ENCODE assay signal across 13 cellular contexts in the genomic region with DNA sequence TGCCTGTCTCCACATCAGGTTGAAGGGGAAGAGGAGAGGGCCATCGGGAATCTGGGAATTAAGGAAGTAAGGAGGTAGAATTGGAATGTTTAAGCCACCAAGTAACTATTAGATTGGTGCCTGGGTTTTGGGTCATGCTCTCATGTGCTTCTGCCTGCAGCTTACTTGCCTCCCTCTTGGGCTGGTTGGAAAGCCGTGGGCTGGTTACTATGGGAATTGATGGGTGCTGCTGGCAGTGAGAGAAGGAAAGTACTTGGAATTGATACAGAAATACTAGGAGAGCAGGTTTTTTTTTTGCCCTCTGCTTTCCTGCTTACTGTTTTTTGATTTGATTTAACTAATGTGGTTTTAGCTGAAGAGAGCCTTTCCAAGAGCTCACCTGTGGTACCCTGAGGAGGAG.
DNase-seq lines count a peak whose midpoint lies in the region; ATAC-seq, FAIRE-seq and TF ChIP-seq lines count a peak whose summit lies in the region.
"Had no signal": no experiment of that assay in that cellular context is flagged by ENCODE, and none has a peak within 500 bp of the region (broad histone marks: within the 10 kb centered on the region; RNA-seq: fewer than 3 reads in every experiment).

No MANE protein-coding gene starts in this region.

- no peak overlapping the region for H3K4me3 Mint-ChIP-seq in astrocyte (ENCODE audit: unreplicated experiment)
- H3K4me3 Mint-ChIP-seq: T-helper 2 cell treated with Interferon-gamma antibody and Interleukin-4, amounts not matched to agents 5 μg/mL and 100 μg/mL, for 36 hours had no signal

- H3K4me1 ChIP-seq in astrocyte (ENCODE audit: insufficient read depth, low read length) (peaks cover 29% of the 10 kb centered on the region), thoracic aorta (ENCODE audit: control insufficient read depth in 1 of 2, low read depth in 2 of 2) (peaks cover 27 to 39% of the 10 kb centered on the region in 2 donors), BE2C (no peaks in the 10 kb centered on the region), colonic mucosa (no peaks in the 10 kb centered on the region)
- H3K4me1 ChIP-seq: psoas muscle had no signal

- peak; percentile 52 for DNase-seq in MG63
- peak; percentile 74 for DNase-seq in astrocyte (ENCODE audit: low read depth)
- peak; percentile 55 for DNase-seq in inferior parietal cortex (ENCODE audit: extremely low spot score)
- no peak for DNase-seq in thoracic aorta (ENCODE audit: low spot score)
- DNase-seq in BE2C, result no peak
- DNase-seq in colonic mucosa, result no peak
- DNase-seq: activated T-cell treated with anti-CD3 and anti-CD28 coated beads for 4 hours, dermis blood vessel endothelial cell, GF-D8, NCI-H2081 treated with DMSO at 0.1 percent for 48 hours, psoas muscle had no signal

- H3K36me3 ChIP-seq in MG63 (no peaks in the 10 kb centered on the region), astrocyte (ENCODE audit: insufficient read depth, low read length) (no peaks in the 10 kb centered on the region), thoracic aorta (no peaks in the 10 kb centered on the region), BE2C (no peaks in the 10 kb centered on the region), colonic mucosa (no peaks in the 10 kb centered on the region)

- FAIRE-seq in astrocyte (lab: Jason Lieb, UNC), result no peak

- TF ChIP-seq CTCF in astrocyte (IDR thresholded peaks at IDR 0.05; ENCODE audit: insufficient read depth, low read depth, low read length) (no peak), thoracic aorta (IDR thresholded peaks at IDR 0.05) (no peak), BE2C (IDR thresholded peaks at IDR 0.05; ENCODE audit: low read depth, low read length) (no peak), colonic mucosa (IDR thresholded peaks at IDR 0.05) (no peak)

- H2AFZ ChIP-seq in astrocyte (ENCODE audit: low read depth, low read length), result no peak overlapping the region

- H3K27ac ChIP-seq in astrocyte (ENCODE audit: low read depth, low read length) (peak overlapping the region; percentile 73), thoracic aorta (peak overlapping the region; percentile 48 to 61), colonic mucosa (no peak overlapping the region)
- H3K27ac ChIP-seq: psoas muscle had no signal

- H3K9me3 ChIP-seq in MG63 (no peaks in the 10 kb centered on the region), astrocyte (ENCODE audit: insufficient read depth, low read depth, low read length) (no peaks in the 10 kb centered on the region), thoracic aorta (no peaks in the 10 kb centered on the region), BE2C (no peaks in the 10 kb centered on the region), colonic mucosa (no peaks in the 10 kb centered on the region)
- H3K9me3 ChIP-seq: psoas muscle had no signal

- H3K79me2 ChIP-seq in astrocyte (ENCODE audit: insufficient read depth, low read length), result peaks cover 42% of the 10 kb centered on the region

- intact Hi-C loops in colonic mucosa (cut with DNase I), result no loop called here

- peak overlapping the region; percentile 75 for H3K4me2 ChIP-seq in astrocyte (ENCODE audit: low read length)

- H3K27me3 Mint-ChIP-seq in astrocyte (ENCODE audit: low read depth, unreplicated experiment), result no peaks in the 10 kb centered on the region

- H3K27me3 ChIP-seq in MG63 (no peaks in the 10 kb centered on the region), astrocyte (ENCODE audit: insufficient read depth, low read length) (no peaks in the 10 kb centered on the region), thoracic aorta (replicated peaks; ENCODE audit: insufficient read depth) (no peaks in the 10 kb centered on the region), BE2C (no peaks in the 10 kb centered on the region), colonic mucosa (no peaks in the 10 kb centered on the region)

- peaks cover 12% of the 10 kb centered on the region for H3K4me1 Mint-ChIP-seq in astrocyte (ENCODE audit: low read depth, unreplicated experiment)

- H3K27ac Mint-ChIP-seq in astrocyte (ENCODE audit: unreplicated experiment), result no peak overlapping the region
- H3K27ac Mint-ChIP-seq: T-helper 2 cell treated with Interferon-gamma antibody and Interleukin-4, amounts not matched to agents 5 μg/mL and 100 μg/mL, for 36 hours had no signal

- peaks cover 2% of the 10 kb centered on the region for H3K36me3 Mint-ChIP-seq in astrocyte (ENCODE audit: low read depth, unreplicated experiment)

- no peak overlapping the region for H3K4me3 ChIP-seq in MG63
- no peak overlapping the region for H3K4me3 ChIP-seq in astrocyte (ENCODE audit: insufficient read depth, low read depth, low read length)
- peak overlapping the region; percentile 21 for H3K4me3 ChIP-seq in thoracic aorta
- no peak overlapping the region for H3K4me3 ChIP-seq in BE2C (ENCODE audit: low read depth, low read length)
- no peak overlapping the region for H3K4me3 ChIP-seq in colonic mucosa
- H3K4me3 ChIP-seq: psoas muscle had no signal

- peak; percentile 50 for ATAC-seq in thoracic aorta (ENCODE audit: insufficient number of reproducible peaks, low FRiP score, low read depth)
- no peak for ATAC-seq in GM21786 (IDR thresholded peaks at IDR 0.05; ENCODE audit: unreplicated experiment)
- ATAC-seq: psoas muscle had no signal

- peaks cover 5% of the 10 kb centered on the region for H4K20me1 ChIP-seq in astrocyte (ENCODE audit: insufficient read depth, low read length)

- H3K9ac ChIP-seq in astrocyte (ENCODE audit: low read length), result peak overlapping the region; percentile 11
- no peak overlapping the region for H3K9ac ChIP-seq in colonic mucosa (ENCODE audit: low read depth in 2 of 2, low read length in 2 of 2)

- H3K9me3 Mint-ChIP-seq in astrocyte (ENCODE audit: unreplicated experiment), result no peaks in the 10 kb centered on the region
- H3K9me3 Mint-ChIP-seq: T-helper 2 cell treated with Interferon-gamma antibody and Interleukin-4, amounts not matched to agents 5 μg/mL and 100 μg/mL, for 36 hours had no signal

Comparison
In these comparisons a context has a peak if more than half of its experiments do, and no peak if none do; other contexts are left out.
1. DNase-seq: peak in MG63 (single experiment), astrocyte (single experiment) and inferior parietal cortex (single experiment); none in thoracic aorta (single experiment), BE2C (single experiment) and colonic mucosa (single experiment).